ENCODE assay signal across 19 cellular contexts in the genomic region with DNA sequence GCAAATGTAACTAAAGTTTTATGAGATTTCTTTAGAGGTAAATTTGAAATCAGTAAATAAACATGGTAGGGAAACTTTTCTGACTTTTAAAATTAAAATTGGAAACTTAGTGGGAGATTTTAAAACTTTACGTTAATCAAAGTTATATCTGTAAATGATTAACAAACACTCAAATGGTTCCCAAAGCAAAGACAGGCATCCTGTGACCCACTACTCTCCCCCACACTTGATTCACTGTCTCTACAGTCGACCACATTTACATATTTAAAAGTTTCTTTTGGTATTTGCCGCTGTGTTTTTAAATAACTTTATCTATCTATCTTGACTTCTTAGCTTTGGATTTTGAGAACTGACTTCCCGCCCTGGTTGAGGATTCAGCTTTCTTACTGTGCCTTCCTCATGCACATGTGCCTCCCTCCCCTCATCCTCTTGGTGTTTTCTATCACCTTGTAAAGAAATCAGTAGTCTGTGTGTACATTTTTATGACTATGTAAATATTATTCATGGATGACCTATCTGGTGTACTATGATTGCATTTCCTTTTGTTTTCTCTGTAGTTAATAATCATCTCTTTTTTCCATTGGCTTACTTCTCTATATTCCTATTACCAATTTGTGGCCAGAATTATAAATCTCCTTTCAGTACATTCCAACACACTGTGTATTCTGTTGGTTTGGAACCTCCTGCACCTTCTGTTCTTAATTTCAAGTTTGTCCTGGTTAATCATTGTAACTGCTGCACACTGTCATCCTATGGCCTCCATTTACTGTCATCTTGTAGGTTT.
DNase-seq lines count a peak whose midpoint lies in the region; ATAC-seq and TF ChIP-seq lines count a peak whose summit lies in the region.
"Had no signal": no experiment of that assay in that cellular context is flagged by ENCODE, and none has a peak within 500 bp of the region (broad histone marks: within the 10 kb centered on the region; RNA-seq: fewer than 3 reads in every experiment).

No MANE protein-coding gene starts in this region.

- intact Hi-C loops in cardiac septum (cut with DNase I), result loop anchor here (5.0 kb wide), 1 partner anchor 74 kb away; a partner anchor contains a TSS

- H3K27me3 Mint-ChIP-seq in mesothelial cell of epicardium (ENCODE audit: low read depth), result no peaks in the 10 kb centered on the region

- H3K4me1 Mint-ChIP-seq in mesothelial cell of epicardium, result peaks cover 48% of the 10 kb centered on the region
- H3K4me1 Mint-ChIP-seq: activated CD4-positive, alpha-beta T cell treated with anti-CD3 and anti-CD28 coated beads, Interleukin-2, amount 10 ng/mL, durations not matched to agents 24 days and 14 days had no signal

- peaks cover 7% of the 10 kb centered on the region for H3K9me3 Mint-ChIP-seq in mesothelial cell of epicardium
- H3K9me3 Mint-ChIP-seq: activated CD4-positive, alpha-beta T cell treated with anti-CD3 and anti-CD28 coated beads, Interleukin-2, amount 10 ng/mL, durations not matched to agents 24 days and 14 days; CD8-positive, alpha-beta T cell had no signal

- peaks cover 3% of the 10 kb centered on the region for H3K36me3 Mint-ChIP-seq in mesothelial cell of epicardium
- H3K36me3 Mint-ChIP-seq: CD8-positive, alpha-beta T cell had no signal

- no peak overlapping the region for H3K4me3 ChIP-seq in epithelial cell of esophagus (ENCODE audit: low read length)

- ATAC-seq in GM21723 (IDR thresholded peaks at IDR 0.05; ENCODE audit: unreplicated experiment), result no peak
- ATAC-seq in GM18861 (IDR thresholded peaks at IDR 0.05; ENCODE audit: unreplicated experiment), result no peak
- ATAC-seq in HG03039 (IDR thresholded peaks at IDR 0.05; ENCODE audit: unreplicated experiment), result no peak
- ATAC-seq: CD8-positive, alpha-beta T cell; left cardiac atrium had no signal

- DNase-seq in DMS53 (lab: John Stamatoyannopoulos, UW), result peak; percentile 61
- DNase-seq in NCI-H526 treated with DMSO at 0.1 percent for 48 hours (lab: John Stamatoyannopoulos, UW), result peak; percentile 42
- DNase-seq in epithelial cell of esophagus (ENCODE audit: low read depth), result peak; percentile 21
- DNase-seq in mesothelial cell of epicardium (ENCODE audit: low spot score in 2 of 2, unreplicated experiment in 2 of 2), result no peak
- DNase-seq in cardiac septum (ENCODE audit: low spot score), result no peak
- DNase-seq: activated CD4-positive, alpha-beta T cell treated with anti-CD3 and anti-CD28 coated beads, Interleukin-2, amount 10 ng/mL, durations not matched to agents 24 days and 14 days; activated CD8-positive, alpha-beta memory T cell treated with anti-CD3 and anti-CD28 coated beads, Interleukin-2, amount 50 U/mL, for 4 hours; amniotic stem cell; CD8-positive, alpha-beta T cell; left cardiac atrium; MM.1S; NCI-H1694 treated with DMSO at 0.1 percent for 48 hours; NCI-H226; small intestine; stimulated activated CD4-positive, alpha-beta T cell treated with anti-CD3 and anti-CD28 coated beads, Interleukin-4, amount 100 ng/mL, for 1 hour; SW 1271 had no signal

- TF ChIP-seq CTCF in epithelial cell of esophagus (IDR thresholded peaks at IDR 0.05; ENCODE audit: insufficient read depth, low read depth, low read length, missing control alignments) (no peak), mesothelial cell of epicardium (IDR thresholded peaks at IDR 0.05; ENCODE audit: unreplicated experiment) (no peak)

- peak overlapping the region; percentile 23 for H3K27ac Mint-ChIP-seq in mesothelial cell of epicardium
- H3K27ac Mint-ChIP-seq: activated CD4-positive, alpha-beta T cell treated with anti-CD3 and anti-CD28 coated beads, Interleukin-2, amount 10 ng/mL, durations not matched to agents 24 days and 14 days; CD8-positive, alpha-beta T cell had no signal

- no peak overlapping the region for H3K4me3 Mint-ChIP-seq in mesothelial cell of epicardium
- H3K4me3 Mint-ChIP-seq: activated CD4-positive, alpha-beta T cell treated with anti-CD3 and anti-CD28 coated beads, Interleukin-2, amount 10 ng/mL, durations not matched to agents 24 days and 14 days; CD8-positive, alpha-beta T cell had no signal

Comparison
In these comparisons a context has a peak if more than half of its experiments do, and no peak if none do; other contexts are left out.
1. DNase-seq: peak in DMS53 (single experiment), NCI-H526 treated with DMSO at 0.1 percent for 48 hours (single experiment) and epithelial cell of esophagus (single experiment); none in mesothelial cell of epicardium (0 of 2) and cardiac septum (single experiment).